Comparison of ENCODE assay signal across 8 cellular contexts in genomic region chr12:104381721-104382480, GRCh38.
DNase-seq lines count a peak whose midpoint lies in the region; ATAC-seq and TF ChIP-seq lines count a peak whose summit lies in the region.

No MANE protein-coding gene starts in this region.

- H3K9me3 ChIP-seq in body of pancreas (no peaks in the 10 kb centered on the region), iPS-20b (ENCODE audit: insufficient read depth, low read depth, low read length) (no peaks in the 10 kb centered on the region), spleen (no peaks in the 10 kb centered on the region)

- WGBS in body of pancreas, 2 donors, result 18% methylated on average over 15 to 18 of the region's 18 CpGs
- WGBS in spleen, 5 donors, result 24 to 31% (median 27%) methylated on average over 15 to 18 of the region's 18 CpGs

- TF ChIP-seq POLR2A in body of pancreas (IDR thresholded peaks at IDR 0.05) (no peak), spleen (IDR thresholded peaks at IDR 0.05) (no peak)

- no peaks in the 10 kb centered on the region for H3K27me3 ChIP-seq in H7 (ENCODE audit: control insufficient read depth, insufficient read depth, low read length)
- peaks cover 0 to 3% of the 10 kb centered on the region in 2 donors for H3K27me3 ChIP-seq in body of pancreas
- no peaks in the 10 kb centered on the region for H3K27me3 ChIP-seq in iPS-20b (ENCODE audit: insufficient read depth, low read length)
- H3K27me3 ChIP-seq in spleen (replicated peaks in 1 of 7), result peaks cover 0 to 6% (median 0%) of the 10 kb centered on the region in 7 donors

- H3K27ac ChIP-seq in body of pancreas, result no peak overlapping the region
- H3K27ac ChIP-seq in iPS-20b (ENCODE audit: low read length), result no peak overlapping the region
- no peak overlapping the region for H3K27ac ChIP-seq in spleen

- H3K36me3 ChIP-seq in H7 (replicated peaks; ENCODE audit: control insufficient read depth, insufficient read depth, low read length) (no peaks in the 10 kb centered on the region), body of pancreas (replicated peaks in 1 of 2; ENCODE audit: insufficient read depth in 1 of 2, low read depth in 2 of 2) (no peaks in the 10 kb centered on the region), iPS-20b (ENCODE audit: insufficient read depth, low read depth, low read length) (no peaks in the 10 kb centered on the region), spleen (no peaks in the 10 kb centered on the region)

- ATAC-seq in body of pancreas, result peak; percentile 91
- ATAC-seq in GM19328 (IDR thresholded peaks at IDR 0.05; ENCODE audit: unreplicated experiment), result no peak

- TF ChIP-seq CTCF in body of pancreas (IDR thresholded peaks at IDR 0.05), result peak; percentile 90 to 94 (median 92)
- TF ChIP-seq CTCF in spleen (IDR thresholded peaks at IDR 0.05 in 8 of 11, conservative IDR thresholded peaks at IDR 0.05 in 3 of 11), result peak; percentile 69 to 96 (median 89)

- H3K4me1 ChIP-seq in body of pancreas (peaks cover 8% of the 10 kb centered on the region), iPS-20b (ENCODE audit: insufficient read depth, low read length) (no peaks in the 10 kb centered on the region; the same call in 1 of the 2 replicates), spleen (peaks cover 0 to 11% (median 8%) of the 10 kb centered on the region in 6 donors)

- intact Hi-C loops in body of pancreas (cut with DNase I), result loop anchor here (5.0 kb wide), 2 partner anchors 495 to 670 kb away; no protein-coding TSS in a partner anchor
- intact Hi-C loops in spleen (cut with DNase I; ENCODE audit: low total_unique reads), result loop anchor here (5.0 kb wide), 2 partner anchors 495 to 660 kb away; no protein-coding TSS in a partner anchor

- peak; percentile 68 for DNase-seq in COR-L47 (lab: John Stamatoyannopoulos, UW)
- peak; percentile 86 for DNase-seq in H7
- DNase-seq in NCI-H2107 (lab: John Stamatoyannopoulos, UW), result peak; percentile 83
- DNase-seq in UCSD-AML1 (lab: John Stamatoyannopoulos, UW; ENCODE audit: unreplicated experiment), result peak; percentile 75
- peak; percentile 84 to 88 (median 86) for DNase-seq in body of pancreas
- peak; percentile 93 for DNase-seq in spleen

- H3K4me3 ChIP-seq in H7 (ENCODE audit: insufficient read depth, low read depth, low read length) (no peak overlapping the region), body of pancreas (no peak overlapping the region), iPS-20b (ENCODE audit: low read length) (peak overlapping the region; percentile 34; the same call in 1 of the 2 replicates), spleen (no peak overlapping the region)

- H3K9ac ChIP-seq in iPS-20b (ENCODE audit: low read depth, low read length), result no peak overlapping the region
